In genomic region chr2:225354281-225354774, GRCh38 we compare ENCODE assay signal across 12 cellular contexts.
DNase-seq lines count a peak whose midpoint lies in the region; ATAC-seq lines count a peak whose summit lies in the region.
"Had no signal": no experiment of that assay in that cellular context is flagged by ENCODE, and none has a peak within 500 bp of the region (broad histone marks: within the 10 kb centered on the region; RNA-seq: fewer than 3 reads in every experiment).

No MANE protein-coding gene starts in this region.

- DNase-seq in stimulated activated naive CD8-positive, alpha-beta T cell treated with anti-CD3 and anti-CD28 coated beads, Interleukin-15, amount 100 ng/mL, for 72 hours: no peak
- DNase-seq in stimulated activated naive CD8-positive, alpha-beta T cell treated with anti-CD3 and anti-CD28 coated beads, Interleukin-15, Interleukin-2, amounts not matched to agents 100 U/mL and 50 U/mL, for 24 hours: no peak
- peak; percentile 66 for DNase-seq in adipocyte (ENCODE audit: low read depth)
- peak; percentile 4 for DNase-seq in iPS-NIHi11 (ENCODE audit: low spot score)
- no peak for DNase-seq in SHP77 treated with DMSO at 0.1 percent for 48 hours (lab: John Stamatoyannopoulos, UW)
- DNase-seq in NCI-H1092 treated with DMSO at 0.1 percent for 48 hours (lab: John Stamatoyannopoulos, UW): no peak
- no peak for DNase-seq in SIG-M5 (lab: John Stamatoyannopoulos, UW)
- DNase-seq: activated B cell treated with CpG ODN at 0.5 μM for 24 hours, cortex of kidney, natural killer cell had no signal

- no peaks in the 10 kb centered on the region for H3K36me3 ChIP-seq in adipocyte (ENCODE audit: control insufficient read depth, insufficient read depth, low read length, severe bottlenecking)

- H3K27me3 ChIP-seq in adipocyte (replicated peaks; ENCODE audit: control insufficient read depth, insufficient read depth, low read length): no peaks in the 10 kb centered on the region

- H3K4me1 ChIP-seq in adipocyte (ENCODE audit: control insufficient read depth, insufficient read depth, low read length): no peaks in the 10 kb centered on the region

- H3K4me3 Mint-ChIP-seq in stimulated activated naive CD8-positive, alpha-beta T cell treated with anti-CD3 and anti-CD28 coated beads, Interleukin-15, amount 100 ng/mL, for 72 hours: no peak overlapping the region
- H3K4me3 Mint-ChIP-seq: activated B cell treated with CpG ODN at 0.5 μM for 24 hours; activated T-helper 17 cell treated with anti-CD3 and anti-CD28 coated beads, Interleukin-2, amount 50 U/mL, for 72 hours; natural killer cell had no signal

- no peaks in the 10 kb centered on the region for H3K4me1 Mint-ChIP-seq in stimulated activated naive CD8-positive, alpha-beta T cell treated with anti-CD3 and anti-CD28 coated beads, Interleukin-15, amount 100 ng/mL, for 72 hours
- H3K4me1 Mint-ChIP-seq: activated B cell treated with CpG ODN at 0.5 μM for 24 hours; activated T-helper 17 cell treated with anti-CD3 and anti-CD28 coated beads, Interleukin-2, amount 50 U/mL, for 72 hours; natural killer cell had no signal

- peaks cover 24% of the 10 kb centered on the region for H3K27me3 Mint-ChIP-seq in stimulated activated naive CD8-positive, alpha-beta T cell treated with anti-CD3 and anti-CD28 coated beads, Interleukin-15, amount 100 ng/mL, for 72 hours

- H3K9ac ChIP-seq in adipocyte (ENCODE audit: low read length): no peak overlapping the region

- no peaks in the 10 kb centered on the region for H3K9me3 Mint-ChIP-seq in stimulated activated naive CD8-positive, alpha-beta T cell treated with anti-CD3 and anti-CD28 coated beads, Interleukin-15, amount 100 ng/mL, for 72 hours
- H3K9me3 Mint-ChIP-seq: activated B cell treated with CpG ODN at 0.5 μM for 24 hours; activated T-helper 17 cell treated with anti-CD3 and anti-CD28 coated beads, Interleukin-2, amount 50 U/mL, for 72 hours; natural killer cell had no signal

- peak overlapping the region in 1 of 2 donors; percentile 30 for H3K27ac Mint-ChIP-seq in stimulated activated naive CD8-positive, alpha-beta T cell treated with anti-CD3 and anti-CD28 coated beads, Interleukin-15, amount 100 ng/mL, for 72 hours
- H3K27ac Mint-ChIP-seq: activated B cell treated with CpG ODN at 0.5 μM for 24 hours; activated T-helper 17 cell treated with anti-CD3 and anti-CD28 coated beads, Interleukin-2, amount 50 U/mL, for 72 hours; natural killer cell had no signal

- H3K4me3 ChIP-seq in adipocyte (ENCODE audit: low read length): no peak overlapping the region

- H3K9me3 ChIP-seq in adipocyte (ENCODE audit: control insufficient read depth, low read length): no peaks in the 10 kb centered on the region

- ATAC-seq in stimulated activated naive CD8-positive, alpha-beta T cell treated with anti-CD3 and anti-CD28 coated beads, Interleukin-15, amount 100 ng/mL, for 72 hours: peak; percentile 53
- ATAC-seq in stimulated activated naive CD8-positive, alpha-beta T cell treated with anti-CD3 and anti-CD28 coated beads, Interleukin-15, Interleukin-2, amounts not matched to agents 100 U/mL and 50 U/mL, for 24 hours: no peak
- no peak for ATAC-seq in GM19023 (IDR thresholded peaks at IDR 0.05; ENCODE audit: unreplicated experiment)
- ATAC-seq: activated T-helper 17 cell treated with anti-CD3 and anti-CD28 coated beads, Interleukin-2, amount 50 U/mL, for 72 hours; natural killer cell had no signal

Comparison
In these comparisons a context has a peak if more than half of its experiments do, and no peak if none do; other contexts are left out.
1. DNase-seq: peak in adipocyte (single experiment) and iPS-NIHi11 (single experiment); none in stimulated activated naive CD8-positive, alpha-beta T cell treated with anti-CD3 and anti-CD28 coated beads, Interleukin-15, amount 100 ng/mL, for 72 hours (0 of 2), stimulated activated naive CD8-positive, alpha-beta T cell treated with anti-CD3 and anti-CD28 coated beads, Interleukin-15, Interleukin-2, amounts not matched to agents 100 U/mL and 50 U/mL, for 24 hours (single experiment), SHP77 treated with DMSO at 0.1 percent for 48 hours (single experiment), NCI-H1092 treated with DMSO at 0.1 percent for 48 hours (single experiment) and SIG-M5 (single experiment).